In genomic region chr3:2099028-2099671, GRCh38 we compare ENCODE assay signal across 8 cellular contexts. TPM values are rescaled to one million over a fixed set of nuclear protein-coding genes. Genes with fewer than 3 reads are reported as not detected.
DNase-seq lines count a peak whose midpoint lies in the region; ATAC-seq and TF ChIP-seq lines count a peak whose summit lies in the region.

No MANE protein-coding gene starts in this region.

- ATAC-seq in gastrocnemius medialis (no peak), HG02763 (IDR thresholded peaks at IDR 0.05; ENCODE audit: unreplicated experiment) (no peak)

- in situ Hi-C loops in gastrocnemius medialis (cut with MboI; ENCODE audit: low sequenced_read_pairs in 4 of 4) = no loop called here

- intact Hi-C loops in gastrocnemius medialis (cut with DNase I; ENCODE audit: low total_unique reads) = no loop called here

- peaks cover 0 to 7% (median 0%) of the 10 kb centered on the region in 4 donors for H3K4me1 ChIP-seq in Peyer's patch
- H3K4me1 ChIP-seq in iPS-20b (ENCODE audit: insufficient read depth, low read length) = peaks cover 6% of the 10 kb centered on the region; the same call in 1 of the 2 replicates
- no peaks in the 10 kb centered on the region for H3K4me1 ChIP-seq in gastrocnemius medialis

- TF ChIP-seq CTCF in Peyer's patch (IDR thresholded peaks at IDR 0.05) = no peak
- TF ChIP-seq CTCF in gastrocnemius medialis (IDR thresholded peaks at IDR 0.05 in 4 of 5, conservative IDR thresholded peaks at IDR 0.05 in 1 of 5) = no peak

- peak; percentile 11 for DNase-seq in DMS79 treated with DMSO at 0.1 percent for 48 hours (lab: John Stamatoyannopoulos, UW)
- no peak for DNase-seq in DMS79 (lab: John Stamatoyannopoulos, UW)
- DNase-seq in Peyer's patch = peak in 1 of 3 donors; percentile 70
- no peak for DNase-seq in gastrocnemius medialis
- DNase-seq in activated CD8-positive, alpha-beta memory T cell treated with anti-CD3 and anti-CD28 coated beads, Interleukin-2, amount 50 U/mL, for 4 hours = no peak
- no peak for DNase-seq in T-helper 9 cell

- peak overlapping the region; percentile 28 to 72 (median 55) for H3K4me3 ChIP-seq in Peyer's patch
- H3K4me3 ChIP-seq in iPS-20b (ENCODE audit: low read length) = peak overlapping the region; percentile 71
- peak overlapping the region; percentile 39 to 47 (median 42) for H3K4me3 ChIP-seq in gastrocnemius medialis

- H3K36me3 ChIP-seq in Peyer's patch (no peaks in the 10 kb centered on the region), iPS-20b (ENCODE audit: insufficient read depth, low read depth, low read length) (no peaks in the 10 kb centered on the region), gastrocnemius medialis (no peaks in the 10 kb centered on the region)

- no peaks in the 10 kb centered on the region for H3K27me3 ChIP-seq in Peyer's patch
- peaks cover 84% of the 10 kb centered on the region for H3K27me3 ChIP-seq in iPS-20b (ENCODE audit: insufficient read depth, low read length)
- peaks cover 22 to 40% (median 28%) of the 10 kb centered on the region in 3 donors for H3K27me3 ChIP-seq in gastrocnemius medialis

- H3K27ac ChIP-seq in Peyer's patch (peak overlapping the region; percentile 62 to 86 (median 74)), iPS-20b (ENCODE audit: low read length) (no peak overlapping the region), gastrocnemius medialis (peak overlapping the region in 1 of 4 donors; percentile 41)

- TF ChIP-seq POLR2A in Peyer's patch (IDR thresholded peaks at IDR 0.05) = no peak
- no peak for TF ChIP-seq POLR2A in gastrocnemius medialis (IDR thresholded peaks at IDR 0.05)

- H3K9ac ChIP-seq in iPS-20b (ENCODE audit: low read depth, low read length) = peak overlapping the region; percentile 31; the same call in 1 of the 2 replicates

- H3K9me3 ChIP-seq in Peyer's patch (no peaks in the 10 kb centered on the region), iPS-20b (ENCODE audit: insufficient read depth, low read depth, low read length) (no peaks in the 10 kb centered on the region), gastrocnemius medialis (no peaks in the 10 kb centered on the region)

RNA-seq across cellular contexts. Expression of gene CNTN4, which starts 0.5 kb away (rescaled TPM):
- total RNA-seq in Peyer's patch = 10 to 100 TPM in 3 of 4 donors, 1 to 10 TPM in 1; 5.4 to 31.1 (median 19.9) TPM
- total RNA-seq in gastrocnemius medialis = 1 to 10 TPM in 3 of 4 donors, under 1 TPM in 1; 0.51 to 1.9 (median 1.4) TPM
